Comparison of ENCODE assay signal across 33 cellular contexts in genomic region chr6:163743796-163744195, GRCh38.
"Had no signal": no experiment of that assay in that cellular context is flagged by ENCODE, and none has a peak within 500 bp of the region (broad histone marks: within the 10 kb centered on the region; RNA-seq: fewer than 3 reads in every experiment).

No MANE protein-coding gene starts in this region.

- H3K4me3 ChIP-seq: ascending aorta, cardiac muscle cell had no signal

- H3K4me1 ChIP-seq: ascending aorta had no signal

- H3K27ac ChIP-seq: ascending aorta, cardiac muscle cell, VCaP had no signal

- H3K27me3 Mint-ChIP-seq: brain had no signal

- H3K27me3 ChIP-seq: ascending aorta, cardiac muscle cell had no signal

- ATAC-seq: activated CD8-positive, alpha-beta T cell treated with anti-CD3 and anti-CD28 coated beads for 36 hours; activated naive CD8-positive, alpha-beta T cell treated with anti-CD3 and anti-CD28 coated beads, Interleukin-2, amount 50 U/mL, for 24 hours; T-cell; T-helper 17 cell had no signal

- H3K9me3 Mint-ChIP-seq: activated CD4-positive, alpha-beta memory T cell treated with anti-CD3 and anti-CD28 coated beads for 36 hours; activated CD8-positive, alpha-beta T cell treated with anti-CD3 and anti-CD28 coated beads for 36 hours; activated naive CD4-positive, alpha-beta T cell treated with anti-CD3 and anti-CD28 coated beads, Interleukin-2, amount 10 ng/mL, durations not matched to agents 7 days and 5 days; activated naive CD4-positive, alpha-beta T cell treated with anti-CD3 and anti-CD28 coated beads, Interleukin-2, amount 50 U/mL, for 24 hours; activated naive CD8-positive, alpha-beta T cell treated with anti-CD3 and anti-CD28 coated beads, Interleukin-2, amount 10 ng/mL, durations not matched to agents 7 days and 5 days; activated naive CD8-positive, alpha-beta T cell treated with anti-CD3 and anti-CD28 coated beads, Interleukin-2, amount 50 U/mL, for 24 hours; activated T-helper 2 cell treated with anti-CD3 and anti-CD28 coated beads, Interferon-gamma antibody, Interleukin-2, Interleukin-4, amounts not matched to agents 10 μg/mL and 5 μg/mL and 100 μg/mL, durations not matched to agents 14 hours and 24 hours and 36 hours; central memory CD8-positive, alpha-beta T cell; T-cell; T-helper 2 cell treated with Interferon-gamma antibody and Interleukin-4, amounts not matched to agents 5 μg/mL and 100 μg/mL, for 36 hours had no signal

- H3K4me1 Mint-ChIP-seq: activated B cell treated with CpG ODN at 0.5 μM for 24 hours; activated CD4-positive, alpha-beta T cell treated with anti-CD3 and anti-CD28 coated beads, Interleukin-2, amount 10 ng/mL, durations not matched to agents 24 days and 14 days; activated naive CD4-positive, alpha-beta T cell treated with anti-CD3 and anti-CD28 coated beads, Interleukin-2, amount 10 ng/mL, durations not matched to agents 7 days and 5 days; activated naive CD4-positive, alpha-beta T cell treated with anti-CD3 and anti-CD28 coated beads, Interleukin-2, amount 50 U/mL, for 24 hours; activated naive CD8-positive, alpha-beta T cell treated with anti-CD3 and anti-CD28 coated beads, Interleukin-2, amount 10 ng/mL, durations not matched to agents 7 days and 5 days; activated naive CD8-positive, alpha-beta T cell treated with anti-CD3 and anti-CD28 coated beads, Interleukin-2, amount 50 U/mL, for 24 hours; T-cell; T-helper 17 cell had no signal

- H3K9me3 ChIP-seq: ascending aorta had no signal

- H3K36me3 ChIP-seq: ascending aorta, cardiac muscle cell had no signal

- H3K36me3 Mint-ChIP-seq: activated CD4-positive, alpha-beta memory T cell treated with anti-CD3 and anti-CD28 coated beads for 36 hours; activated naive CD4-positive, alpha-beta T cell treated with anti-CD3 and anti-CD28 coated beads, Interleukin-2, amount 10 ng/mL, durations not matched to agents 7 days and 5 days; activated naive CD4-positive, alpha-beta T cell treated with anti-CD3 and anti-CD28 coated beads, Interleukin-2, amount 50 U/mL, for 24 hours; activated naive CD8-positive, alpha-beta T cell; activated naive CD8-positive, alpha-beta T cell treated with anti-CD3 and anti-CD28 coated beads, Interleukin-2, amount 10 ng/mL, durations not matched to agents 7 days and 5 days; brain; T-cell had no signal

- DNase-seq: activated B cell treated with CpG ODN at 0.5 μM for 24 hours; activated CD4-positive, alpha-beta memory T cell treated with anti-CD3 and anti-CD28 coated beads for 36 hours; activated CD4-positive, alpha-beta T cell treated with anti-CD3 and anti-CD28 coated beads for 4 hours; activated CD4-positive, alpha-beta T cell treated with anti-CD3 and anti-CD28 coated beads, Interleukin-2, amount 10 ng/mL, durations not matched to agents 24 days and 14 days; activated CD4-positive, alpha-beta T cell treated with anti-CD3 and anti-CD28 coated beads, Interleukin-2, amount 50 U/mL, for 1 hour; activated CD4-positive, alpha-beta T cell treated with anti-CD3 and anti-CD28 coated beads, Interleukin-2, amount 50 U/mL, for 4 hours; activated CD4-positive, CD25-positive, alpha-beta regulatory T cell treated with anti-CD3 and anti-CD28 coated beads, Interleukin-2, amount 50 U/mL, for 72 hours; activated CD8-positive, alpha-beta memory T cell treated with anti-CD3 and anti-CD28 coated beads, Interleukin-2, amount 50 U/mL, for 4 hours; activated CD8-positive, alpha-beta T cell treated with anti-CD3 and anti-CD28 coated beads for 36 hours; activated effector memory CD4-positive, alpha-beta T cell treated with Interleukin-2 at 50 U/mL for 16 hours; activated gamma-delta T cell; activated naive CD4-positive, alpha-beta T cell treated with anti-CD3 and anti-CD28 coated beads, Interleukin-2, amount 10 ng/mL, durations not matched to agents 7 days and 5 days; activated naive CD4-positive, alpha-beta T cell treated with Interleukin-2 at 50 U/mL for 16 hours; activated naive CD8-positive, alpha-beta T cell treated with anti-CD3 and anti-CD28 coated beads, Interleukin-2, amount 10 ng/mL, durations not matched to agents 7 days and 5 days; activated naive CD8-positive, alpha-beta T cell treated with anti-CD3 and anti-CD28 coated beads, Interleukin-2, amount 50 U/mL, for 24 hours; activated T-cell treated with anti-CD3 and anti-CD28 coated beads for 4 hours; activated T-cell treated with anti-CD3 and anti-CD28 coated beads, Interleukin-2, amount 50 U/mL, for 1 hour; activated T-cell treated with anti-CD3 and anti-CD28 coated beads, Interleukin-2, amount 50 U/mL, for 48 hours; amygdala; anterior cingulate cortex; caudate nucleus; T-cell; T-helper 17 cell; T-helper 9 cell had no signal

- H3K27ac Mint-ChIP-seq: activated B cell treated with CpG ODN at 0.5 μM for 24 hours; activated CD4-positive, alpha-beta memory T cell treated with anti-CD3 and anti-CD28 coated beads for 36 hours; activated CD4-positive, alpha-beta T cell treated with anti-CD3 and anti-CD28 coated beads, Interleukin-2, amount 10 ng/mL, durations not matched to agents 24 days and 14 days; activated CD8-positive, alpha-beta T cell treated with anti-CD3 and anti-CD28 coated beads for 36 hours; activated naive CD4-positive, alpha-beta T cell treated with anti-CD3 and anti-CD28 coated beads, Interleukin-2, amount 10 ng/mL, durations not matched to agents 7 days and 5 days; activated naive CD4-positive, alpha-beta T cell treated with anti-CD3 and anti-CD28 coated beads, Interleukin-2, amount 50 U/mL, for 24 hours; activated naive CD8-positive, alpha-beta T cell; activated naive CD8-positive, alpha-beta T cell treated with anti-CD3 and anti-CD28 coated beads, Interleukin-2, amount 10 ng/mL, durations not matched to agents 7 days and 5 days; activated naive CD8-positive, alpha-beta T cell treated with anti-CD3 and anti-CD28 coated beads, Interleukin-2, amount 50 U/mL, for 24 hours; activated T-helper 2 cell treated with anti-CD3 and anti-CD28 coated beads, Interferon-gamma antibody, Interleukin-2, Interleukin-4, amounts not matched to agents 10 μg/mL and 5 μg/mL and 100 μg/mL, durations not matched to agents 14 hours and 24 hours and 36 hours; brain; T-cell; T-helper 17 cell; T-helper 2 cell treated with Interferon-gamma antibody and Interleukin-4, amounts not matched to agents 5 μg/mL and 100 μg/mL, for 36 hours had no signal

- H3K4me3 Mint-ChIP-seq: activated B cell treated with CpG ODN at 0.5 μM for 24 hours; activated CD4-positive, alpha-beta memory T cell treated with anti-CD3 and anti-CD28 coated beads for 36 hours; activated CD4-positive, alpha-beta T cell treated with anti-CD3 and anti-CD28 coated beads, Interleukin-2, amount 10 ng/mL, durations not matched to agents 24 days and 14 days; activated CD8-positive, alpha-beta T cell treated with anti-CD3 and anti-CD28 coated beads for 36 hours; activated naive CD4-positive, alpha-beta T cell treated with anti-CD3 and anti-CD28 coated beads, Interleukin-2, amount 10 ng/mL, durations not matched to agents 7 days and 5 days; activated naive CD4-positive, alpha-beta T cell treated with anti-CD3 and anti-CD28 coated beads, Interleukin-2, amount 50 U/mL, for 24 hours; activated naive CD8-positive, alpha-beta T cell; activated naive CD8-positive, alpha-beta T cell treated with anti-CD3 and anti-CD28 coated beads, Interleukin-2, amount 10 ng/mL, durations not matched to agents 7 days and 5 days; activated naive CD8-positive, alpha-beta T cell treated with anti-CD3 and anti-CD28 coated beads, Interleukin-2, amount 50 U/mL, for 24 hours; brain; central memory CD8-positive, alpha-beta T cell; T-cell; T-helper 17 cell; T-helper 2 cell treated with Interferon-gamma antibody and Interleukin-4, amounts not matched to agents 5 μg/mL and 100 μg/mL, for 36 hours had no signal
